In genomic region chr10:36675458-36675880, GRCh38 we compare ENCODE assay signal across 21 cellular contexts.
DNase-seq lines count a peak whose midpoint lies in the region; ATAC-seq and TF ChIP-seq lines count a peak whose summit lies in the region.
"Had no signal": no experiment of that assay in that cellular context is flagged by ENCODE, and none has a peak within 500 bp of the region (broad histone marks: within the 10 kb centered on the region; RNA-seq: fewer than 3 reads in every experiment).

No MANE protein-coding gene starts in this region.

- no peak overlapping the region for H3K4ac ChIP-seq in mesenchymal stem cell (ENCODE audit: low read depth in 1 of 2, low read length in 2 of 2)

- ATAC-seq in HG03095 (IDR thresholded peaks at IDR 0.05; ENCODE audit: unreplicated experiment), result no peak
- ATAC-seq: activated T-helper 17 cell treated with anti-CD3 and anti-CD28 coated beads, Interleukin-2, amount 50 U/mL, for 72 hours; esophagus mucosa; left lung; naive thymus-derived CD8-positive, alpha-beta T cell had no signal

- H3K4me2 ChIP-seq in mesenchymal stem cell (ENCODE audit: low read length, poor library complexity, severe bottlenecking), result no peak overlapping the region

- H2BK120ac ChIP-seq in mesenchymal stem cell (ENCODE audit: low read depth, low read length), result no peak overlapping the region

- no peak overlapping the region for H3K14ac ChIP-seq in mesenchymal stem cell (ENCODE audit: low read length in 2 of 2)

- H2AK5ac ChIP-seq in mesenchymal stem cell (ENCODE audit: low read length, severe bottlenecking), result no peak overlapping the region

- H3K36me3 ChIP-seq in brain microvascular endothelial cell (replicated peaks), result no peaks in the 10 kb centered on the region
- H3K36me3 ChIP-seq in mesenchymal stem cell (ENCODE audit: control insufficient read depth in 1 of 2, insufficient read depth in 2 of 2, low read depth in 1 of 2, low read length in 2 of 2), result no peaks in the 10 kb centered on the region
- H3K36me3 ChIP-seq in WERI-Rb-1, result no peaks in the 10 kb centered on the region
- H3K36me3 ChIP-seq: HAP-1, left lung, thyroid gland had no signal

- H3K79me1 ChIP-seq in mesenchymal stem cell (replicated peaks; ENCODE audit: low read length, poor library complexity, severe bottlenecking), result no peaks in the 10 kb centered on the region

- H2AFZ ChIP-seq in mesenchymal stem cell (ENCODE audit: low read depth, low read length), result no peak overlapping the region

- peak; percentile 37 for DNase-seq in AG09309 (ENCODE audit: low read depth)
- DNase-seq in HT1080 (ENCODE audit: low read depth), result peak; percentile 81
- peak; percentile 83 for DNase-seq in brain microvascular endothelial cell
- peak; percentile 71 for DNase-seq in mesenchymal stem cell
- no peak for DNase-seq in WERI-Rb-1
- DNase-seq in substantia nigra (lab: John Stamatoyannopoulos, UW), result no peak
- no peak for DNase-seq in NK-92 treated with Interleukin-12 subunit alpha and Interleukin-12 subunit beta, amount 100 ng/mL, for 24 hours (lab: John Stamatoyannopoulos, UW)
- DNase-seq: AML-193; amygdala; dermis blood vessel endothelial cell; DMS153; Karpas-422; left lung; naive thymus-derived CD8-positive, alpha-beta T cell; NCI-H524; stimulated activated CD4-positive, alpha-beta T cell treated with anti-CD3 and anti-CD28 coated beads, Interleukin-2, amount 100 ng/mL, for 24 hours; thyroid gland had no signal

- H3K27me3 ChIP-seq in brain microvascular endothelial cell (replicated peaks) (no peaks in the 10 kb centered on the region), mesenchymal stem cell (ENCODE audit: control insufficient read depth in 1 of 2, insufficient read depth in 1 of 2, low read length in 2 of 2) (no peaks in the 10 kb centered on the region), WERI-Rb-1 (ENCODE audit: insufficient read depth, low read depth, severe bottlenecking) (no peaks in the 10 kb centered on the region)
- H3K27me3 ChIP-seq: left lung, thyroid gland had no signal

- H3K9me3 ChIP-seq in mesenchymal stem cell (ENCODE audit: control insufficient read depth, low read length) (no peaks in the 10 kb centered on the region), WERI-Rb-1 (ENCODE audit: severe bottlenecking) (no peaks in the 10 kb centered on the region)
- H3K9me3 ChIP-seq: HAP-1, left lung, thyroid gland had no signal

- in situ Hi-C loops in brain microvascular endothelial cell (cut with HindIII; ENCODE audit: low pct_ligation_motif_present, low sequenced_read_pairs), result no loop called here

- H3K4me3 ChIP-seq in AG09309 (ENCODE audit: control insufficient read depth, low read depth, low read length) (no peak overlapping the region), brain microvascular endothelial cell (ENCODE audit: low read depth, low read length) (no peak overlapping the region), mesenchymal stem cell (ENCODE audit: insufficient read depth in 1 of 2, low read depth in 1 of 2, low read length in 2 of 2) (no peak overlapping the region), WERI-Rb-1 (ENCODE audit: low read depth, low read length) (no peak overlapping the region)
- H3K4me3 ChIP-seq: HAP-1, left lung, thyroid gland had no signal

- no peak overlapping the region for H2BK5ac ChIP-seq in mesenchymal stem cell (ENCODE audit: low read depth, low read length, poor library complexity, severe bottlenecking)

- no peak overlapping the region for H2BK15ac ChIP-seq in mesenchymal stem cell (ENCODE audit: low read depth, poor library complexity, severe bottlenecking)

- H3K9ac ChIP-seq in mesenchymal stem cell (ENCODE audit: low read length), result no peak overlapping the region

- H3K23ac ChIP-seq in mesenchymal stem cell (ENCODE audit: low read length in 2 of 2), result peak overlapping the region in 1 of 2 experiments; percentile 79

- H2BK12ac ChIP-seq in mesenchymal stem cell (ENCODE audit: low read length in 2 of 2), result peak overlapping the region; percentile 12 to 57

- peaks cover 12% of the 10 kb centered on the region for H3K4me1 ChIP-seq in mesenchymal stem cell (ENCODE audit: control insufficient read depth, insufficient read depth, low read depth, low read length)
- H3K4me1 ChIP-seq: HAP-1, left lung had no signal

- H3K27ac ChIP-seq in brain microvascular endothelial cell (peak overlapping the region; percentile 11), mesenchymal stem cell (ENCODE audit: low read length, poor library complexity, severe bottlenecking) (no peak overlapping the region), WERI-Rb-1 (no peak overlapping the region), substantia nigra (ENCODE audit: low read depth, low read length, poor library complexity, severe bottlenecking) (no peak overlapping the region)
- H3K27ac ChIP-seq: left lung, thyroid gland had no signal

- 8% methylated on average over 4 of the region's 4 CpGs for WGBS in mesenchymal stem cell

- TF ChIP-seq CTCF in AG09309 (IDR thresholded peaks at IDR 0.05; ENCODE audit: control insufficient read depth, insufficient read depth, low read depth, low read length, missing control alignments), result no peak
- TF ChIP-seq CTCF in brain microvascular endothelial cell (IDR thresholded peaks at IDR 0.05; ENCODE audit: low read depth, low read length, missing control alignments), result no peak
- no peak for TF ChIP-seq CTCF in WERI-Rb-1 (IDR thresholded peaks at IDR 0.05; ENCODE audit: low read depth, low read length)

- peak overlapping the region; percentile 47 for H4K91ac ChIP-seq in mesenchymal stem cell (ENCODE audit: low read length)

- no peak overlapping the region for H4K8ac ChIP-seq in mesenchymal stem cell (ENCODE audit: low read length)

- peak overlapping the region in 1 of 2 experiments; percentile 68 for H3K18ac ChIP-seq in mesenchymal stem cell (ENCODE audit: low read depth in 1 of 2, low read length in 2 of 2)

Comparison
In these comparisons a context has a peak if more than half of its experiments do, and no peak if none do; other contexts are left out.
1. DNase-seq: peak in AG09309 (single experiment), HT1080 (single experiment), brain microvascular endothelial cell (single experiment) and mesenchymal stem cell (single experiment); none in WERI-Rb-1 (single experiment), substantia nigra (0 of 49) and NK-92 treated with Interleukin-12 subunit alpha and Interleukin-12 subunit beta, amount 100 ng/mL, for 24 hours (single experiment).